ENCODE assay signal across 1 cellular context in the genomic region with DNA sequence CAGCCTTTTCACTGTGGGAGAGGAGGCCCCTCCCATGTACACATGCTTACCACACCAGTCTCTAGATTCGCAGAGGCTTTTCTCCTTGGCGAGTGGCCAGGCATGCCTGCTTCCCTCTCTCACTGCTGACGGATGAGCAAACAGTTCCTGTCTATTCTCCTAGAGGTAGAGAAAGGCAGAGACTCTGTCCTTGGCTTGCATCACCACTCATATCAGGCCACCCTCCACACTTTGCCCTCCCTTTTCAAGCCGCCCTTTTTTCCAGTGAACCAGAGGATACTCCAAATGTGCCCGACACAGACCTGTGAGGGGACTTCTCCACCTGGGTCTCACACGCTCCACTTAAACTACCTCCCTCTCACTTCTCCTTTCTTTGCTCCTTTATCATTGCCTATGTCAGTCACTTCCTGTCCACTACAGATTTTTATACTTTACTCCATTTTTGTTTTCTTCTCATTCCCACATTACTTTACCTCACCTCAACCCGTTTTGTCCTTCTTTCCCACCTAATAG.
A peak's percentile ranks its signal among the peaks of the same experiment; 100 is the strongest.
TF ChIP-seq lines count a peak whose summit lies in the region.

No MANE protein-coding gene starts in this region.

TF ChIP-seq in GM12878, 131 proteins besides CTCF, POLR2A, EP300 and RAD21 (continued from another document and continues in another):
- TF ChIP-seq, protein P1, sequence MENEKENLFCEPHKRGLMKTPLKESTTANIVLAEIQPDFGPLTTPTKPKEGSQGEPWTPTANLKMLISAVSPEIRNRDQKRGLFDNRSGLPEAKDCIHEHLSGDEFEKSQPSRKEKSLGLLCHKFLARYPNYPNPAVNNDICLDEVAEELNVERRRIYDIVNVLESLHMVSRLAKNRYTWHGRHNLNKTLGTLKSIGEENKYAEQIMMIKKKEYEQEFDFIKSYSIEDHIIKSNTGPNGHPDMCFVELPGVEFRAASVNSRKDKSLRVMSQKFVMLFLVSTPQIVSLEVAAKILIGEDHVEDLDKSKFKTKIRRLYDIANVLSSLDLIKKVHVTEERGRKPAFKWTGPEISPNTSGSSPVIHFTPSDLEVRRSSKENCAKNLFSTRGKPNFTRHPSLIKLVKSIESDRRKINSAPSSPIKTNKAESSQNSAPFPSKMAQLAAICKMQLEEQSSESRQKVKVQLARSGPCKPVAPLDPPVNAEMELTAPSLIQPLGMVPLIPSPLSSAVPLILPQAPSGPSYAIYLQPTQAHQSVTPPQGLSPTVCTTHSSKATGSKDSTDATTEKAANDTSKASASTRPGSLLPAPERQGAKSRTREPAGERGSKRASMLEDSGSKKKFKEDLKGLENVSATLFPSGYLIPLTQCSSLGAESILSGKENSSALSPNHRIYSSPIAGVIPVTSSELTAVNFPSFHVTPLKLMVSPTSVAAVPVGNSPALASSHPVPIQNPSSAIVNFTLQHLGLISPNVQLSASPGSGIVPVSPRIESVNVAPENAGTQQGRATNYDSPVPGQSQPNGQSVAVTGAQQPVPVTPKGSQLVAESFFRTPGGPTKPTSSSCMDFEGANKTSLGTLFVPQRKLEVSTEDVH (IDR thresholded peaks at IDR 0.05; ENCODE audit: low read depth, partially characterized antibody) = no peak
- TF ChIP-seq, protein P2, sequence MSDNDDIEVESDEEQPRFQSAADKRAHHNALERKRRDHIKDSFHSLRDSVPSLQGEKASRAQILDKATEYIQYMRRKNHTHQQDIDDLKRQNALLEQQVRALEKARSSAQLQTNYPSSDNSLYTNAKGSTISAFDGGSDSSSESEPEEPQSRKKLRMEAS (IDR thresholded peaks at IDR 0.05; ENCODE audit: low read depth, low read length) = no peak
- TF ChIP-seq MTA3 (IDR thresholded peaks at IDR 0.05; ENCODE audit: borderline replicate concordance, low read length) (no peak), SPI1 (IDR thresholded peaks at IDR 0.05; ENCODE audit: borderline replicate concordance, insufficient read depth, low read depth, low read length) (peak; percentile 94), SMAD1 (IDR thresholded peaks at IDR 0.05; ENCODE audit: low read depth, partially characterized antibody) (peak; percentile 78), PAX8 (IDR thresholded peaks at IDR 0.05) (no peak), PAX5 (IDR thresholded peaks at IDR 0.05; ENCODE audit: borderline replicate concordance, low read depth, low read length) (no peak), TCF3 (IDR thresholded peaks at IDR 0.05; ENCODE audit: borderline replicate concordance, insufficient read depth, low read depth, low read length) (no peak), STAT3 (IDR thresholded peaks at IDR 0.05; ENCODE audit: low read depth, low read length) (no peak), RUNX3 (IDR thresholded peaks at IDR 0.05; ENCODE audit: low read length) (peak; percentile 59; the same call in 1 of the 2 replicates), SUZ12 (IDR thresholded peaks at IDR 0.05; ENCODE audit: unreplicated experiment) (no peak), JUND (IDR thresholded peaks at IDR 0.05; ENCODE audit: low read depth, low read length) (no peak), NR2C2 (IDR thresholded peaks at IDR 0.05; ENCODE audit: borderline replicate concordance, control insufficient read depth, insufficient read length, low read depth) (no peak), MEF2A (IDR thresholded peaks at IDR 0.05; ENCODE audit: insufficient read depth, low read depth, low read length) (no peak), ZNF274 (IDR thresholded peaks at IDR 0.05; ENCODE audit: insufficient read depth, insufficient read length) (no peak), MYB (IDR thresholded peaks at IDR 0.05; ENCODE audit: borderline replicate concordance, low read depth, low read length) (no peak), CREB1 (IDR thresholded peaks at IDR 0.05; ENCODE audit: low read depth) (peak; percentile 5; the same call in 1 of the 2 replicates), YBX1 (IDR thresholded peaks at IDR 0.05) (no peak), STAT1 (conservative IDR thresholded peaks at IDR 0.05) (no peak), POLR2AphosphoS5 (IDR thresholded peaks at IDR 0.05; ENCODE audit: low read length) (0 out of 2 replicates have a peak, but pooled peaks have one; percentile 28), MXI1 (IDR thresholded peaks at IDR 0.05; ENCODE audit: low read depth, low read length) (peak; percentile 59; the same call in 1 of the 2 replicates), SMARCA5 (IDR thresholded peaks at IDR 0.05) (no peak), SIX5 (IDR thresholded peaks at IDR 0.05; ENCODE audit: low read depth, low read length, severe bottlenecking) (no peak), SUPT20H (IDR thresholded peaks at IDR 0.05; ENCODE audit: borderline replicate concordance, control insufficient read depth, low read depth, low read length) (no peak), IRF4 (IDR thresholded peaks at IDR 0.05; ENCODE audit: low read depth, low read length) (0 out of 2 replicates have a peak, but pooled peaks have one; percentile 54), TBL1XR1 (IDR thresholded peaks at IDR 0.05; ENCODE audit: low read depth, low read length) (no peak), HCFC1 (IDR thresholded peaks at IDR 0.05; ENCODE audit: low read length) (no peak), ZNF622 (IDR thresholded peaks at IDR 0.05) (no peak), IKZF1 (conservative IDR thresholded peaks at IDR 0.05) (peak; percentile 84), TAF1 (IDR thresholded peaks at IDR 0.05; ENCODE audit: borderline replicate concordance, low read depth, low read length) (no peak), BCL11A (IDR thresholded peaks at IDR 0.05; ENCODE audit: low read depth, low read length) (no peak), DPF2 (IDR thresholded peaks at IDR 0.05) (peak; percentile 91), WRNIP1 (IDR thresholded peaks at IDR 0.05; ENCODE audit: borderline replicate concordance, low read depth, low read length) (no peak), ZNF384 (IDR thresholded peaks at IDR 0.05; ENCODE audit: borderline replicate concordance, low read depth, low read length) (no peak), RBBP5 (conservative IDR thresholded peaks at IDR 0.05) (no peak), SRF (IDR thresholded peaks at IDR 0.05; ENCODE audit: low read depth in 2 of 2, low read length in 2 of 2) (no peak; a peak in 1 of 4 replicates)
- TF ChIP-seq, protein P3, sequence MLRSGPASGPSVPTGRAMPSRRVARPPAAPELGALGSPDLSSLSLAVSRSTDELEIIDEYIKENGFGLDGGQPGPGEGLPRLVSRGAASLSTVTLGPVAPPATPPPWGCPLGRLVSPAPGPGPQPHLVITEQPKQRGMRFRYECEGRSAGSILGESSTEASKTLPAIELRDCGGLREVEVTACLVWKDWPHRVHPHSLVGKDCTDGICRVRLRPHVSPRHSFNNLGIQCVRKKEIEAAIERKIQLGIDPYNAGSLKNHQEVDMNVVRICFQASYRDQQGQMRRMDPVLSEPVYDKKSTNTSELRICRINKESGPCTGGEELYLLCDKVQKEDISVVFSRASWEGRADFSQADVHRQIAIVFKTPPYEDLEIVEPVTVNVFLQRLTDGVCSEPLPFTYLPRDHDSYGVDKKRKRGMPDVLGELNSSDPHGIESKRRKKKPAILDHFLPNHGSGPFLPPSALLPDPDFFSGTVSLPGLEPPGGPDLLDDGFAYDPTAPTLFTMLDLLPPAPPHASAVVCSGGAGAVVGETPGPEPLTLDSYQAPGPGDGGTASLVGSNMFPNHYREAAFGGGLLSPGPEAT (IDR thresholded peaks at IDR 0.05; ENCODE audit: low read depth) = peak; percentile 93
- TF ChIP-seq, protein P4, sequence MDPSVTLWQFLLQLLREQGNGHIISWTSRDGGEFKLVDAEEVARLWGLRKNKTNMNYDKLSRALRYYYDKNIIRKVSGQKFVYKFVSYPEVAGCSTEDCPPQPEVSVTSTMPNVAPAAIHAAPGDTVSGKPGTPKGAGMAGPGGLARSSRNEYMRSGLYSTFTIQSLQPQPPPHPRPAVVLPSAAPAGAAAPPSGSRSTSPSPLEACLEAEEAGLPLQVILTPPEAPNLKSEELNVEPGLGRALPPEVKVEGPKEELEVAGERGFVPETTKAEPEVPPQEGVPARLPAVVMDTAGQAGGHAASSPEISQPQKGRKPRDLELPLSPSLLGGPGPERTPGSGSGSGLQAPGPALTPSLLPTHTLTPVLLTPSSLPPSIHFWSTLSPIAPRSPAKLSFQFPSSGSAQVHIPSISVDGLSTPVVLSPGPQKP (IDR thresholded peaks at IDR 0.05; ENCODE audit: low read depth, low read length) = 0 out of 2 replicates have a peak, but pooled peaks have one; percentile 13
- TF ChIP-seq, protein P5, sequence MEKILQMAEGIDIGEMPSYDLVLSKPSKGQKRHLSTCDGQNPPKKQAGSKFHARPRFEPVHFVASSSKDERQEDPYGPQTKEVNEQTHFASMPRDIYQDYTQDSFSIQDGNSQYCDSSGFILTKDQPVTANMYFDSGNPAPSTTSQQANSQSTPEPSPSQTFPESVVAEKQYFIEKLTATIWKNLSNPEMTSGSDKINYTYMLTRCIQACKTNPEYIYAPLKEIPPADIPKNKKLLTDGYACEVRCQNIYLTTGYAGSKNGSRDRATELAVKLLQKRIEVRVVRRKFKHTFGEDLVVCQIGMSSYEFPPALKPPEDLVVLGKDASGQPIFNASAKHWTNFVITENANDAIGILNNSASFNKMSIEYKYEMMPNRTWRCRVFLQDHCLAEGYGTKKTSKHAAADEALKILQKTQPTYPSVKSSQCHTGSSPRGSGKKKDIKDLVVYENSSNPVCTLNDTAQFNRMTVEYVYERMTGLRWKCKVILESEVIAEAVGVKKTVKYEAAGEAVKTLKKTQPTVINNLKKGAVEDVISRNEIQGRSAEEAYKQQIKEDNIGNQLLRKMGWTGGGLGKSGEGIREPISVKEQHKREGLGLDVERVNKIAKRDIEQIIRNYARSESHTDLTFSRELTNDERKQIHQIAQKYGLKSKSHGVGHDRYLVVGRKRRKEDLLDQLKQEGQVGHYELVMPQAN (conservative IDR thresholded peaks at IDR 0.05) = no peak
- TF ChIP-seq, protein P6, sequence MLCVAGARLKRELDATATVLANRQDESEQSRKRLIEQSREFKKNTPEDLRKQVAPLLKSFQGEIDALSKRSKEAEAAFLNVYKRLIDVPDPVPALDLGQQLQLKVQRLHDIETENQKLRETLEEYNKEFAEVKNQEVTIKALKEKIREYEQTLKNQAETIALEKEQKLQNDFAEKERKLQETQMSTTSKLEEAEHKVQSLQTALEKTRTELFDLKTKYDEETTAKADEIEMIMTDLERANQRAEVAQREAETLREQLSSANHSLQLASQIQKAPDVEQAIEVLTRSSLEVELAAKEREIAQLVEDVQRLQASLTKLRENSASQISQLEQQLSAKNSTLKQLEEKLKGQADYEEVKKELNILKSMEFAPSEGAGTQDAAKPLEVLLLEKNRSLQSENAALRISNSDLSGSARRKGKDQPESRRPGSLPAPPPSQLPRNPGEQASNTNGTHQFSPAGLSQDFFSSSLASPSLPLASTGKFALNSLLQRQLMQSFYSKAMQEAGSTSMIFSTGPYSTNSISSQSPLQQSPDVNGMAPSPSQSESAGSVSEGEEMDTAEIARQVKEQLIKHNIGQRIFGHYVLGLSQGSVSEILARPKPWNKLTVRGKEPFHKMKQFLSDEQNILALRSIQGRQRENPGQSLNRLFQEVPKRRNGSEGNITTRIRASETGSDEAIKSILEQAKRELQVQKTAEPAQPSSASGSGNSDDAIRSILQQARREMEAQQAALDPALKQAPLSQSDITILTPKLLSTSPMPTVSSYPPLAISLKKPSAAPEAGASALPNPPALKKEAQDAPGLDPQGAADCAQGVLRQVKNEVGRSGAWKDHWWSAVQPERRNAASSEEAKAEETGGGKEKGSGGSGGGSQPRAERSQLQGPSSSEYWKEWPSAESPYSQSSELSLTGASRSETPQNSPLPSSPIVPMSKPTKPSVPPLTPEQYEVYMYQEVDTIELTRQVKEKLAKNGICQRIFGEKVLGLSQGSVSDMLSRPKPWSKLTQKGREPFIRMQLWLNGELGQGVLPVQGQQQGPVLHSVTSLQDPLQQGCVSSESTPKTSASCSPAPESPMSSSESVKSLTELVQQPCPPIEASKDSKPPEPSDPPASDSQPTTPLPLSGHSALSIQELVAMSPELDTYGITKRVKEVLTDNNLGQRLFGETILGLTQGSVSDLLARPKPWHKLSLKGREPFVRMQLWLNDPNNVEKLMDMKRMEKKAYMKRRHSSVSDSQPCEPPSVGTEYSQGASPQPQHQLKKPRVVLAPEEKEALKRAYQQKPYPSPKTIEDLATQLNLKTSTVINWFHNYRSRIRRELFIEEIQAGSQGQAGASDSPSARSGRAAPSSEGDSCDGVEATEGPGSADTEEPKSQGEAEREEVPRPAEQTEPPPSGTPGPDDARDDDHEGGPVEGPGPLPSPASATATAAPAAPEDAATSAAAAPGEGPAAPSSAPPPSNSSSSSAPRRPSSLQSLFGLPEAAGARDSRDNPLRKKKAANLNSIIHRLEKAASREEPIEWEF (IDR thresholded peaks at IDR 0.05; ENCODE audit: insufficient replicate concordance, low read depth, low read length) = peak; percentile 25
- TF ChIP-seq, protein P7, sequence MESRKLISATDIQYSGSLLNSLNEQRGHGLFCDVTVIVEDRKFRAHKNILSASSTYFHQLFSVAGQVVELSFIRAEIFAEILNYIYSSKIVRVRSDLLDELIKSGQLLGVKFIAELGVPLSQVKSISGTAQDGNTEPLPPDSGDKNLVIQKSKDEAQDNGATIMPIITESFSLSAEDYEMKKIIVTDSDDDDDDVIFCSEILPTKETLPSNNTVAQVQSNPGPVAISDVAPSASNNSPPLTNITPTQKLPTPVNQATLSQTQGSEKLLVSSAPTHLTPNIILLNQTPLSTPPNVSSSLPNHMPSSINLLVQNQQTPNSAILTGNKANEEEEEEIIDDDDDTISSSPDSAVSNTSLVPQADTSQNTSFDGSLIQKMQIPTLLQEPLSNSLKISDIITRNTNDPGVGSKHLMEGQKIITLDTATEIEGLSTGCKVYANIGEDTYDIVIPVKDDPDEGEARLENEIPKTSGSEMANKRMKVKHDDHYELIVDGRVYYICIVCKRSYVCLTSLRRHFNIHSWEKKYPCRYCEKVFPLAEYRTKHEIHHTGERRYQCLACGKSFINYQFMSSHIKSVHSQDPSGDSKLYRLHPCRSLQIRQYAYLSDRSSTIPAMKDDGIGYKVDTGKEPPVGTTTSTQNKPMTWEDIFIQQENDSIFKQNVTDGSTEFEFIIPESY (IDR thresholded peaks at IDR 0.05) = no peak
- TF ChIP-seq, protein P8, sequence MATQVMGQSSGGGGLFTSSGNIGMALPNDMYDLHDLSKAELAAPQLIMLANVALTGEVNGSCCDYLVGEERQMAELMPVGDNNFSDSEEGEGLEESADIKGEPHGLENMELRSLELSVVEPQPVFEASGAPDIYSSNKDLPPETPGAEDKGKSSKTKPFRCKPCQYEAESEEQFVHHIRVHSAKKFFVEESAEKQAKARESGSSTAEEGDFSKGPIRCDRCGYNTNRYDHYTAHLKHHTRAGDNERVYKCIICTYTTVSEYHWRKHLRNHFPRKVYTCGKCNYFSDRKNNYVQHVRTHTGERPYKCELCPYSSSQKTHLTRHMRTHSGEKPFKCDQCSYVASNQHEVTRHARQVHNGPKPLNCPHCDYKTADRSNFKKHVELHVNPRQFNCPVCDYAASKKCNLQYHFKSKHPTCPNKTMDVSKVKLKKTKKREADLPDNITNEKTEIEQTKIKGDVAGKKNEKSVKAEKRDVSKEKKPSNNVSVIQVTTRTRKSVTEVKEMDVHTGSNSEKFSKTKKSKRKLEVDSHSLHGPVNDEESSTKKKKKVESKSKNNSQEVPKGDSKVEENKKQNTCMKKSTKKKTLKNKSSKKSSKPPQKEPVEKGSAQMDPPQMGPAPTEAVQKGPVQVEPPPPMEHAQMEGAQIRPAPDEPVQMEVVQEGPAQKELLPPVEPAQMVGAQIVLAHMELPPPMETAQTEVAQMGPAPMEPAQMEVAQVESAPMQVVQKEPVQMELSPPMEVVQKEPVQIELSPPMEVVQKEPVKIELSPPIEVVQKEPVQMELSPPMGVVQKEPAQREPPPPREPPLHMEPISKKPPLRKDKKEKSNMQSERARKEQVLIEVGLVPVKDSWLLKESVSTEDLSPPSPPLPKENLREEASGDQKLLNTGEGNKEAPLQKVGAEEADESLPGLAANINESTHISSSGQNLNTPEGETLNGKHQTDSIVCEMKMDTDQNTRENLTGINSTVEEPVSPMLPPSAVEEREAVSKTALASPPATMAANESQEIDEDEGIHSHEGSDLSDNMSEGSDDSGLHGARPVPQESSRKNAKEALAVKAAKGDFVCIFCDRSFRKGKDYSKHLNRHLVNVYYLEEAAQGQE (IDR thresholded peaks at IDR 0.05; ENCODE audit: low read depth, low read length) = no peak
